In the genomic region with DNA sequence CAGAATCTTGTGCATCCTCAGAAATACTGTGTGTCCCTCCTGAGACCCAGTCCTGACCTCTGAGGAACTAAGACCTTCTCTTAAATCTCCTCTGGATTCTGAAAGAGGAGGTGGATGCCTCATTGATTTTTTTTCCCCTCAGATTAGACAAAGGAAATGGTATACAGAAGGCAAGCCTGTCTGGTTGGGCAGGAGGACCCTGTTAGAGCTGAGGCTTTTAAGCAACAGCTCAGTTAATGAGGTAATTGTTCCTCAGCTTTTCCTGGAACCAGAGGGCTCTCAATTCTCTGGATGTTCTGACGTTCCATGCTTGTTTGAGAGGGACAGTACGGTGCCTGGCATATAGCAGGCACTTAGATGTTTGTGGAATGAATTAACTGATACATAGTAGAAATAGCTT, we compare ENCODE assay signal across 24 cellular contexts. TPM values are rescaled to one million over a fixed set of nuclear protein-coding genes. Genes with fewer than 3 reads are reported as not detected.
DNase-seq lines count a peak whose midpoint lies in the region; ATAC-seq, FAIRE-seq and TF ChIP-seq lines count a peak whose summit lies in the region.
"Had no signal": no experiment of that assay in that cellular context is flagged by ENCODE, and none has a peak within 500 bp of the region (broad histone marks: within the 10 kb centered on the region; RNA-seq: fewer than 3 reads in every experiment).

No MANE protein-coding gene starts in this region.

- H3K9me3 ChIP-seq in SU-DHL-6 (ENCODE audit: insufficient read depth, low read length), result no peaks in the 10 kb centered on the region
- H3K9me3 ChIP-seq in GM12878 (replicated peaks; ENCODE audit: control insufficient read depth, insufficient read depth, low read length), result no peaks in the 10 kb centered on the region
- no peaks in the 10 kb centered on the region for H3K9me3 ChIP-seq in upper lobe of left lung
- H3K9me3 ChIP-seq: body of pancreas, MG63, SJSA1, thoracic aorta had no signal

- H3K4me3 ChIP-seq in SU-DHL-6 (ENCODE audit: insufficient read depth, low read length, poor library complexity, severe bottlenecking) (no peak overlapping the region), GM12878 (no peak overlapping the region), upper lobe of left lung (no peak overlapping the region), lower leg skin (ENCODE audit: low read depth, poor library complexity, severe bottlenecking) (no peak overlapping the region)
- H3K4me3 ChIP-seq: body of pancreas, MG63, PC-9, SJSA1, thoracic aorta had no signal

- TF ChIP-seq RAD21 in GM12878 (IDR thresholded peaks at IDR 0.05; ENCODE audit: insufficient read depth, low read depth, low read length), result no peak

- WGBS in GM12878 (ENCODE audit: insufficient coverage, insufficient replicate concordance, low lambda C conversion rate, missing lambda C conversion rate), result 82% methylated on average over 2 of the region's 2 CpGs
- WGBS in upper lobe of left lung, 2 donors, result 65 to 76% methylated on average over 2 of the region's 2 CpGs
- 47 to 64% methylated on average over 2 of the region's 2 CpGs for WGBS in lower leg skin, 2 donors

- H3K79me2 ChIP-seq in SU-DHL-6 (ENCODE audit: insufficient read depth, low read length) (peaks cover 3% of the 10 kb centered on the region), GM12878 (ENCODE audit: control insufficient read depth, insufficient read depth, low read length) (peaks cover 5% of the 10 kb centered on the region)

- no peak for ATAC-seq in activated naive CD4-positive, alpha-beta T cell treated with anti-CD3 and anti-CD28 coated beads, Interleukin-2, amount 50 U/mL, for 72 hours
- ATAC-seq in GM12878, result no peak
- no peak for ATAC-seq in upper lobe of left lung (ENCODE audit: low FRiP score in 2 of 2)
- ATAC-seq: body of pancreas, left colon had no signal

- peaks cover 24% of the 10 kb centered on the region for H3F3A ChIP-seq in SU-DHL-6 (ENCODE audit: insufficient read depth)

- CTCF ChIA-PET in GM12878 (lab: Yijun Ruan, JAX), result interaction anchor here (0.7 to 1.6 kb wide), 3 partner anchors 14 to 59 kb away, joined by 3 to 6 read pairs (median 4); no protein-coding TSS in a partner anchor

- TF ChIP-seq EP300 in GM12878 (IDR thresholded peaks at IDR 0.05; ENCODE audit: borderline replicate concordance in 1 of 2, control insufficient read depth in 1 of 2, low read depth in 2 of 2, low read length in 2 of 2) (no peak), upper lobe of left lung (IDR thresholded peaks at IDR 0.05) (no peak)

- BruUV-seq in GM12878 (replicated peaks; lab: Mats Ljungman, UMichigan), result no TSS peak

- TF ChIP-seq CTCF in SU-DHL-6 (IDR thresholded peaks at IDR 0.05; ENCODE audit: insufficient read depth, low read length, poor library complexity, severe bottlenecking) (no peak), GM12878 (IDR thresholded peaks at IDR 0.05 in 2 of 3, conservative IDR thresholded peaks at IDR 0.05 in 1 of 3; ENCODE audit: control insufficient read depth in 2 of 3, extremely low read depth in 1 of 3, insufficient read depth in 1 of 3, low read depth in 3 of 3, low read length in 3 of 3) (no peak), upper lobe of left lung (IDR thresholded peaks at IDR 0.05) (no peak), lower leg skin (IDR thresholded peaks at IDR 0.05) (no peak)

- TF ChIP-seq POLR2A in GM12878 (IDR thresholded peaks at IDR 0.05; ENCODE audit: low read depth, low read length), result no peak
- no peak for TF ChIP-seq POLR2A in upper lobe of left lung (IDR thresholded peaks at IDR 0.05)
- TF ChIP-seq POLR2A in lower leg skin (IDR thresholded peaks at IDR 0.05), result no peak

- H3K27me3 ChIP-seq in SU-DHL-6 (ENCODE audit: low read length), result no peaks in the 10 kb centered on the region
- H3K27me3 ChIP-seq in GM12878 (replicated peaks in 1 of 2; ENCODE audit: control insufficient read depth in 2 of 2, insufficient read depth in 2 of 2, low read length in 1 of 2), result no peaks in the 10 kb centered on the region
- no peaks in the 10 kb centered on the region for H3K27me3 ChIP-seq in upper lobe of left lung
- H3K27me3 ChIP-seq: body of pancreas, MG63, SJSA1 had no signal

- RAD21 ChIA-PET in GM12878 (lab: Charles Lee; ENCODE audit: unreplicated experiment), result interaction anchor here (0.8 to 1.8 kb wide), 3 partner anchors 33 to 345 kb away, joined by 4 to 12 read pairs (median 4); no protein-coding TSS in a partner anchor

- POLR2A ChIA-PET in GM12878 (lab: Charles Lee), result interaction anchor here (0.5 kb wide), 1 partner anchor 581 kb away, joined by 4 read pairs; no protein-coding TSS in a partner anchor

- H3K27ac ChIP-seq in SU-DHL-6 (ENCODE audit: low read depth, low read length) (peak overlapping the region; percentile 80), GM12878 (ENCODE audit: control insufficient read depth, insufficient read depth) (0 out of 2 replicates have a peak overlapping the region, but pooled peaks have one; percentile 12), substantia nigra (ENCODE audit: low read depth, low read length, poor library complexity, severe bottlenecking) (peak overlapping the region; percentile 39), upper lobe of left lung (peak overlapping the region in 1 of 4 donors; percentile 32)
- H3K27ac ChIP-seq: PC-9, SJSA1, thoracic aorta had no signal

- peaks cover 32% of the 10 kb centered on the region for H3K4me1 ChIP-seq in GM12878 (ENCODE audit: control insufficient read depth, insufficient read depth, low read length)
- H3K4me1 ChIP-seq in upper lobe of left lung, result peaks cover 3 to 17% (median 14%) of the 10 kb centered on the region in 4 donors
- H3K4me1 ChIP-seq: SJSA1 had no signal

- H3K27ac Mint-ChIP-seq in activated naive CD4-positive, alpha-beta T cell treated with anti-CD3 and anti-CD28 coated beads, Interleukin-2, amount 50 U/mL, for 72 hours, result peak overlapping the region; percentile 97 to 98
- H3K27ac Mint-ChIP-seq: progenitor cell of endocrine pancreas had no signal

- H3K36me3 Mint-ChIP-seq in activated naive CD4-positive, alpha-beta T cell treated with anti-CD3 and anti-CD28 coated beads, Interleukin-2, amount 50 U/mL, for 72 hours, result peaks cover 0 to 27% of the 10 kb centered on the region in 2 donors

- no peaks in the 10 kb centered on the region for H3K9me3 Mint-ChIP-seq in activated naive CD4-positive, alpha-beta T cell treated with anti-CD3 and anti-CD28 coated beads, Interleukin-2, amount 50 U/mL, for 72 hours

- no peak for FAIRE-seq in GM12878 (lab: Jason Lieb, UNC)
- FAIRE-seq: D721Med, frontal cortex, HTR-8/SVneo had no signal

- H4K20me1 ChIP-seq in SU-DHL-6 (ENCODE audit: low read depth, low read length), result no peaks in the 10 kb centered on the region
- no peaks in the 10 kb centered on the region for H4K20me1 ChIP-seq in GM12878 (ENCODE audit: control insufficient read depth, insufficient read depth)

- H3K36me3 ChIP-seq in SU-DHL-6 (ENCODE audit: low read length) (no peaks in the 10 kb centered on the region), GM12878 (ENCODE audit: control insufficient read depth in 2 of 2, insufficient read depth in 2 of 2, low read length in 1 of 2) (peaks cover 10 to 21% of the 10 kb centered on the region in 2 experiments; a peak in 3 of 4 replicates), upper lobe of left lung (peaks cover 0 to 36% (median 16%) of the 10 kb centered on the region in 4 donors)

- no peak overlapping the region for H3K4me2 ChIP-seq in SU-DHL-6 (ENCODE audit: low read depth, low read length, poor library complexity, severe bottlenecking)
- no peak overlapping the region for H3K4me2 ChIP-seq in GM12878 (ENCODE audit: control insufficient read depth, insufficient read depth)
- H3K4me2 ChIP-seq: PC-9 had no signal

- no peak for DNase-seq in activated naive CD4-positive, alpha-beta T cell treated with anti-CD3 and anti-CD28 coated beads, Interleukin-2, amount 50 U/mL, for 72 hours (ENCODE audit: low spot score in 2 of 2)
- no peak for DNase-seq in activated naive CD4-positive, alpha-beta T cell (lab: John Stamatoyannopoulos, UW)
- DNase-seq in GM12878 (ENCODE audit: low read depth, low spot score) (no peak), substantia nigra (lab: John Stamatoyannopoulos, UW) (no peak), amniotic stem cell (lab: John Stamatoyannopoulos, UW) (no peak), upper lobe of left lung (no peak), lower leg skin (ENCODE audit: low spot score in 2 of 2) (no peak)
- DNase-seq: activated gamma-delta T cell treated with Interleukin-2 at 50 U/mL for 16 hours; cortex of kidney; GF-D8; left colon; MG63; NCI-H2029; NCI-H524; PC-9; stimulated activated CD4-positive, alpha-beta T cell treated with anti-CD3 and anti-CD28 coated beads, Interleukin-4, amount 100 ng/mL, for 24 hours had no signal

- H3K9ac ChIP-seq in SU-DHL-6 (ENCODE audit: low read length), result peak overlapping the region; percentile 44; the same call in 1 of the 2 replicates
- H3K9ac ChIP-seq in GM12878 (ENCODE audit: control insufficient read depth, insufficient read depth, low read length), result no peak overlapping the region

- in situ Hi-C loops in GM12878 (cut with MboI), result no loop called here

- no peak overlapping the region for H2AFZ ChIP-seq in SU-DHL-6 (ENCODE audit: low read depth, low read length, severe bottlenecking)
- H2AFZ ChIP-seq in GM12878 (ENCODE audit: control insufficient read depth, low read depth, low read length), result no peak overlapping the region
- H2AFZ ChIP-seq: PC-9 had no signal

- intact Hi-C loops in GM12878 (cut with micrococcal nuclease; ENCODE audit: unreplicated experiment), result no loop called here
- intact Hi-C loops in lower leg skin (cut with DNase I; ENCODE audit: low total_unique reads), result no loop called here

- SMC1A ChIA-PET in GM12878 (lab: Charles Lee; ENCODE audit: uncharacterized antibody, unreplicated experiment), result interaction anchor here (0.6 to 2.2 kb wide), 5 partner anchors 26 to 346 kb away, joined by 3 to 6 read pairs (median 5); no protein-coding TSS in a partner anchor

- H3K9me2 ChIP-seq in SU-DHL-6 (replicated peaks; ENCODE audit: insufficient read depth, low read length), result no peaks in the 10 kb centered on the region

RNA-seq across cellular contexts. Expression of a gene that starts 36.2 kb away (rescaled TPM):
- 10 to 100 TPM; 32.9 to 66.6 TPM for total RNA-seq in activated naive CD4-positive, alpha-beta T cell treated with anti-CD3 and anti-CD28 coated beads, Interleukin-2, amount 50 U/mL, for 72 hours
- 82.8 and 96.3 TPM in 2 replicates for total RNA-seq in GM12878 (2013; cell fraction: nucleolus; rRNA removed)
- 32.3 and 32.5 TPM in 2 replicates for total RNA-seq in GM12878 (2014; rRNA removed)
- 13.4 and 13.8 TPM in 2 replicates for total RNA-seq in GM12878 (2014; rRNA removed; fragmentation: Illumina TruSeq; extraction: Trizol)
- 50.8 and 51.6 TPM in 2 replicates for total RNA-seq in GM12878 (2021)
- 9.5 TPM for polyA plus RNA-seq in GM12878 (2011; ENCODE audit: low read depth)
- 9.8 and 18.7 TPM in 2 replicates for polyA plus RNA-seq in GM12878 (2011; rRNA removed)
- polyA plus RNA-seq in GM12878 (2011; cell fraction: cytosol; rRNA removed), result 23.4 and 25.5 TPM in 2 replicates
- 62.3 and 80.4 TPM in 2 replicates for polyA plus RNA-seq in GM12878 (2011; cell fraction: nucleus; rRNA removed)
- polyA plus RNA-seq in GM12878 (2012), result 22.5 and 22.9 TPM in 2 replicates
- 12.4 and 25.4 TPM in 2 replicates for polyA plus RNA-seq in GM12878 (2014; fragmentation: Illumina TruSeq; extraction: Trizol)
- 1 to 10 TPM; 2.1 to 3.5 TPM for polyA plus RNA-seq in GM12878 (2014; fragmentation: Nextera tagmentation; extraction: Ambion mirVana)
- 28.3 and 28.8 TPM in 2 replicates for polyA plus RNA-seq in GM12878 (2014; rRNA removed)
- 10 to 100 TPM in 1 of 2 experiments, 1 to 10 TPM in 1; 7.5 to 24.2 TPM for polyA plus RNA-seq in GM12878 (2016; fragmentation: Nextera tagmentation; extraction: Ambion mirVana)
- 25.9 and 47.3 TPM in 2 replicates for polyA minus RNA-seq in GM12878 (2011; rRNA and poly(A)+ RNA removed)
- polyA minus RNA-seq in GM12878 (2011; cell fraction: cytosol; rRNA and poly(A)+ RNA removed), result 10.2 and 13.3 TPM in 2 replicates
- 30.1 and 47.2 TPM in 2 replicates for polyA minus RNA-seq in GM12878 (2011; cell fraction: nucleus; rRNA and poly(A)+ RNA removed)
- total RNA-seq in upper lobe of left lung, result 100 to 1,000 TPM in 2 of 6 donors, 10 to 100 TPM in 4; 64.0 to 119 (median 80.0) TPM
- 10 to 100 TPM; 42.3 to 54.9 (median 43.4) TPM for total RNA-seq in lower leg skin
